Comparison of ENCODE assay signal across 8 cellular contexts in the genomic region with DNA sequence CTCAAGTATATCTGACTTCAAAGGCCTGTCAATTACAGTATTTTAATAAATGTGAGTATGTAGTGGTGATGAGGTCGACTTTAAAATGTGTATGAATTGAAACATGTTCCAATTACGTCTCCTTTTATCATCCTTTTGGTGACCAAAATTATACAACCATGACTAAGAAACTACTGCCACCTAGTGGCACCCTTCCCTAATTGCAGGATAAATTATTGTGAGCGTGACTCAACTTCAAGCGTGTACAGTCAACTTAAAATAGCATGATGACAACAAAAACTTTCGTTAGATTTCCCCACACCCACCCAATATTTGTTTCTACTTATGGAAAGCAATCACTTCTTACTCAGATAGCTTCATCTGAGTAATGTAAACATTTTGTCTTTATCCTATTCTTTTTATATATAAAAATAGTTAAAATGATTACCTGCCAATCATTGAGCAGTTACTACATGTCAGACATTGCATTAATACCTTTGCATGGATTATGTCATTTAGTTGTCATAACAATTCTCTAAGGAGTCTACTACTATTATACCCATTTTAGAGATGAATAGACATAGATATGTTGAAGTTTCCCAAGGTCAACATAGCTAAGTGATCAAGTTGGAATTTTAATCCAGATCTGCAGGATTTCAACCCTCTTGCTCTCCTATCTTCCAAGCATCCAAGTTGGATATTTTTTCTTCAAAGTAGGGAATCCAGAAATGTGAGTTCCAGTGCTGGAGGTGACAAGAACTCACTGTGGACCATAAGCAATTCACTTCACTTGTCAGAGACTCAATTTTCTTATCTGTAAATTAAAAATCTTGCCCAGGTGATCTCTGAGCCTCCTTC.
DNase-seq lines count a peak whose midpoint lies in the region; ATAC-seq and TF ChIP-seq lines count a peak whose summit lies in the region.

No MANE protein-coding gene starts in this region.

- H3K4me1 ChIP-seq in A673 (ENCODE audit: insufficient read depth, low read length, poor library complexity, severe bottlenecking) (no peaks in the 10 kb centered on the region), trophoblast cell (ENCODE audit: control insufficient read depth in 1 of 2, insufficient read depth in 2 of 2, low read length in 2 of 2) (peaks cover 0 to 4% of the 10 kb centered on the region in 2 experiments)

- no peak overlapping the region for H2AK5ac ChIP-seq in trophoblast cell (ENCODE audit: low read length)

- no peak overlapping the region for H3K4ac ChIP-seq in trophoblast cell (ENCODE audit: low read depth, low read length)

- H3K36me3 ChIP-seq in A673 (ENCODE audit: insufficient read depth, low read length, poor library complexity, severe bottlenecking) (no peaks in the 10 kb centered on the region), trophoblast cell (ENCODE audit: control insufficient read depth in 1 of 2, insufficient read depth in 2 of 2, low read length in 2 of 2) (peaks cover 0 to 1% of the 10 kb centered on the region in 2 experiments)

- no CpG with 5 or more reads among the region's 5 CpGs for WGBS in trophoblast cell (ENCODE audit: extremely low coverage, insufficient coverage, insufficient read length)

- no peak overlapping the region for H2BK120ac ChIP-seq in trophoblast cell (ENCODE audit: insufficient read depth, low read length, poor library complexity)

- no peak overlapping the region for H3K4me2 ChIP-seq in trophoblast cell (ENCODE audit: low read length)

- no peak overlapping the region for H2BK12ac ChIP-seq in trophoblast cell (ENCODE audit: low read length)

- no peak overlapping the region for H3K14ac ChIP-seq in trophoblast cell (ENCODE audit: low read length)

- H3K9me3 ChIP-seq in A673 (ENCODE audit: low read depth, low read length, poor library complexity, severe bottlenecking) = no peaks in the 10 kb centered on the region
- no peaks in the 10 kb centered on the region for H3K9me3 ChIP-seq in trophoblast cell (ENCODE audit: insufficient read depth, low read depth, low read length)

- no peak overlapping the region for H4K91ac ChIP-seq in trophoblast cell (ENCODE audit: low read depth, low read length)

- POLR2A ChIA-PET in A673 (lab: Charles Lee; ENCODE audit: low non-redundant PET) = no interaction called here

- H3K27me3 ChIP-seq in A673 (replicated peaks; ENCODE audit: insufficient read depth, low read depth, low read length, poor library complexity) (no peaks in the 10 kb centered on the region), trophoblast cell (ENCODE audit: insufficient read depth, low read length) (no peaks in the 10 kb centered on the region)

- no peak overlapping the region for H2AFZ ChIP-seq in trophoblast cell (ENCODE audit: insufficient read depth, low read length, poor library complexity)

- H3K4me3 ChIP-seq in A673 (ENCODE audit: low read depth, low read length, poor library complexity, severe bottlenecking) = no peak overlapping the region
- H3K4me3 ChIP-seq in trophoblast cell (ENCODE audit: low read depth, low read length) = no peak overlapping the region

- H3K9ac ChIP-seq in trophoblast cell (ENCODE audit: low read length) = no peak overlapping the region

- CTCF ChIA-PET in A673 (lab: Charles Lee) = no interaction called here

- no TSS peak for BruUV-seq in A673 (replicated peaks; lab: Mats Ljungman, UMichigan)

- H3K23ac ChIP-seq in trophoblast cell (ENCODE audit: low read length) = no peak overlapping the region

- H2BK5ac ChIP-seq in trophoblast cell (ENCODE audit: low read depth, low read length, poor library complexity) = no peak overlapping the region

- H4K12ac ChIP-seq in trophoblast cell (ENCODE audit: low read depth, low read length) = no peak overlapping the region

- H3K27ac ChIP-seq in A673 (ENCODE audit: low read depth, low read length, poor library complexity, severe bottlenecking) = no peak overlapping the region
- no peak overlapping the region for H3K27ac ChIP-seq in trophoblast cell (ENCODE audit: low read depth, low read length)

- intact Hi-C loops in A673 (cut with micrococcal nuclease; ENCODE audit: unreplicated experiment) = loop anchor here (10.0 kb wide), 1 partner anchor 455 kb away; no protein-coding TSS in a partner anchor

- peak; percentile 52 for DNase-seq in A673 (ENCODE audit: low spot score)
- peak; percentile 42 for DNase-seq in ELR (ENCODE audit: low read depth)
- DNase-seq in NCI-H526 (lab: John Stamatoyannopoulos, UW) = peak; percentile 29 to 70
- DNase-seq in dermis microvascular lymphatic vessel endothelial cell (ENCODE audit: low read depth in 2 of 2) = peak; percentile 43 to 62
- DNase-seq in trophoblast cell = peak; percentile 76 to 97

- no peak for ATAC-seq in GM18498 (IDR thresholded peaks at IDR 0.05; ENCODE audit: unreplicated experiment)
- ATAC-seq in GM21723 (IDR thresholded peaks at IDR 0.05; ENCODE audit: unreplicated experiment) = no peak
- ATAC-seq in GM19035 (IDR thresholded peaks at IDR 0.05; ENCODE audit: unreplicated experiment) = no peak

- TF ChIP-seq CTCF in A673 (conservative IDR thresholded peaks at IDR 0.05; ENCODE audit: low read depth, low read length) = peak; percentile 69

- H3K79me2 ChIP-seq in trophoblast cell (ENCODE audit: control insufficient read depth, insufficient read depth, low read length, poor library complexity) = no peaks in the 10 kb centered on the region

- no peak overlapping the region for H4K8ac ChIP-seq in trophoblast cell (ENCODE audit: low read depth, low read length)

- no peak overlapping the region for H3K18ac ChIP-seq in trophoblast cell (ENCODE audit: low read length)

- H3K79me1 ChIP-seq in trophoblast cell (ENCODE audit: low read length) = no peaks in the 10 kb centered on the region
